ENCODE assay signal across 11 cellular contexts in the genomic region with DNA sequence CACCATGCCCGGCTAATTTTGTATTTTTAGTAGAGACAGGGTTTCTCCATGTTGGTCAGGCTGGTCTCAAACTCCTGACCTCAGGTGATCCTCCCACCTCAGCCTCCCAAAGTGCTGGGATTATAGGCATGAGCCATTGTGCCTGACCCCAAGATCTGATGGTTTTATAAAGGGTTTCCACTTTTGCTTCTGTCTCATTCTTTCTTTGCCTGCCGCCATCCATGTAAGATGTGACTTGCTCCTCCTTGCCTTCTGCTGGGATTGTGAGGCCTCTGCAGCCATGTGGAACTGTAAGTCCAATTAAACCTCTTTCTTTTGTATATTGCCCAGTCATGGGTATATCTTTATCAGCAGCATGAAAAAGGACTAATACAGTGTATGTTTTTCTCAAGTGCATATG. TPM values are rescaled to one million over a fixed set of nuclear protein-coding genes. Genes with fewer than 3 reads are reported as not detected.
"Had no signal": no experiment of that assay in that cellular context is flagged by ENCODE, and none has a peak within 500 bp of the region (broad histone marks: within the 10 kb centered on the region; RNA-seq: fewer than 3 reads in every experiment).

No MANE protein-coding gene starts in this region.

RNA-seq across cellular contexts. Expression of gene DDX4, which starts 18.8 kb away (rescaled TPM):
- total RNA-seq: OCI-LY7, PC-3, PC-9, Peyer's patch, Right ventricle myocardium inferior, Right ventricle myocardium superior, RPMI7951, SJCRH30, SJSA1, SK-MEL-5 had no signal
- polyA plus RNA-seq: SK-N-SH had no signal
